ENCODE assay signal across 5 cellular contexts in genomic region chr1:47453910-47454309, GRCh38. TPM values are rescaled to one million over a fixed set of nuclear protein-coding genes. Genes with fewer than 3 reads are reported as not detected.
"Had no signal": no experiment of that assay in that cellular context is flagged by ENCODE, and none has a peak within 500 bp of the region (broad histone marks: within the 10 kb centered on the region; RNA-seq: fewer than 3 reads in every experiment).

No MANE protein-coding gene starts in this region.

RNA-seq across cellular contexts. Expression of gene FOXD2, which starts 16.1 kb away (rescaled TPM):
- total RNA-seq: Right ventricle myocardium superior had no signal

RNA-seq across cellular contexts. Expression of gene FOXE3, which starts 37.8 kb away (rescaled TPM):
- total RNA-seq: M059J, NCI-H460, Right ventricle myocardium superior, RPMI7951, SJSA1 had no signal
